ENCODE assay signal across 22 cellular contexts in the genomic region with DNA sequence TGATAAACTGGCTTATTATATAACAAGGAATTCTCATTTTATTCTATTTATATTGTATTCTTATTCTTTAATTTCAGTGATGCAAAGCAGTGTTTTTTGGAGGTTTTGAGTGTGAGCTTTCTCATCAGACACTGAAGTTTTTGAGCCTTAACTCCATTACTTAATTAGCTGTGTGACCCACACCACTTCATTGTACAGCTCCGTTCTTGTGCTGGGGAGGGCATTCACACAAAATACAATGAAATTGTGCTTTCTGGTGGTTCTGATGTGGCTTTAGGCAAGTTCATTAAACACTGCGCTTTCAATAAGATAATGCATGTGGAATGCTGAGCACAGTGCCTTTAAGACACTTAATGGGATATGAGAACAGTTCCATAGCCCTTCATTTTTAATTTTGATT.
"Had no signal": no experiment of that assay in that cellular context is flagged by ENCODE, and none has a peak within 500 bp of the region (broad histone marks: within the 10 kb centered on the region; RNA-seq: fewer than 3 reads in every experiment).

No MANE protein-coding gene starts in this region.

- ATAC-seq: activated CD8-positive, alpha-beta T cell treated with anti-CD3 and anti-CD28 coated beads, Interleukin-2, amount 10 ng/mL, durations not matched to agents 7 days and 5 days; activated T-cell treated with anti-CD3 and anti-CD28 coated beads, Interleukin-2, amount 50 U/mL, for 4 hours; left lobe of liver; stimulated activated naive CD8-positive, alpha-beta T cell treated with anti-CD3 and anti-CD28 coated beads, Interleukin-15, amount 100 ng/mL, for 72 hours; WTC11 had no signal

- H3K27me3 Mint-ChIP-seq: activated naive CD4-positive, alpha-beta T cell treated with anti-CD3 and anti-CD28 coated beads, Interleukin-2, amount 10 ng/mL, durations not matched to agents 7 days and 5 days; stimulated activated naive CD8-positive, alpha-beta T cell treated with anti-CD3 and anti-CD28 coated beads, Interleukin-15, amount 100 ng/mL, for 72 hours had no signal

- H3K4me1 ChIP-seq: breast epithelium, right lobe of liver had no signal

- H3K9me3 Mint-ChIP-seq: activated naive CD4-positive, alpha-beta T cell treated with anti-CD3 and anti-CD28 coated beads, Interleukin-2, amount 10 ng/mL, durations not matched to agents 7 days and 5 days; activated T-cell treated with anti-CD3 and anti-CD28 coated beads, Interleukin-2, amount 50 U/mL, for 4 hours; stimulated activated naive CD8-positive, alpha-beta T cell treated with anti-CD3 and anti-CD28 coated beads, Interleukin-15, amount 100 ng/mL, for 72 hours; WTC11 had no signal

- H3K27ac Mint-ChIP-seq: activated CD8-positive, alpha-beta T cell treated with anti-CD3 and anti-CD28 coated beads, Interleukin-2, amount 10 ng/mL, durations not matched to agents 7 days and 5 days; activated naive CD4-positive, alpha-beta T cell treated with anti-CD3 and anti-CD28 coated beads, Interleukin-2, amount 10 ng/mL, durations not matched to agents 7 days and 5 days; stimulated activated naive CD8-positive, alpha-beta T cell treated with anti-CD3 and anti-CD28 coated beads, Interleukin-15, amount 100 ng/mL, for 72 hours; WTC11 had no signal

- H3K79me2 ChIP-seq: hepatocyte had no signal

- H3K4me3 ChIP-seq: breast epithelium, hepatocyte, ovary, right lobe of liver, SK-N-MC had no signal

- H3K36me3 Mint-ChIP-seq: activated naive CD4-positive, alpha-beta T cell treated with anti-CD3 and anti-CD28 coated beads, Interleukin-2, amount 10 ng/mL, durations not matched to agents 7 days and 5 days; WTC11 had no signal

- H3K27ac ChIP-seq: breast epithelium, hepatocyte, ovary, right lobe of liver, SK-N-MC had no signal

- H2AFZ ChIP-seq: hepatocyte had no signal

- H3K9me3 ChIP-seq: ovary, right lobe of liver had no signal

- H3K27me3 ChIP-seq: breast epithelium, hepatocyte had no signal

- H3K4me1 Mint-ChIP-seq: activated naive CD4-positive, alpha-beta T cell treated with anti-CD3 and anti-CD28 coated beads, Interleukin-2, amount 10 ng/mL, durations not matched to agents 7 days and 5 days; stimulated activated naive CD8-positive, alpha-beta T cell treated with anti-CD3 and anti-CD28 coated beads, Interleukin-15, amount 100 ng/mL, for 72 hours; WTC11 had no signal

- DNase-seq: activated CD4-positive, alpha-beta T cell treated with anti-CD3 and anti-CD28 coated beads for 4 hours; activated CD8-positive, alpha-beta T cell treated with anti-CD3 and anti-CD28 coated beads, Interleukin-2, amount 10 ng/mL, durations not matched to agents 7 days and 5 days; activated effector memory CD4-positive, alpha-beta T cell treated with Interleukin-2 at 50 U/mL for 16 hours; activated naive CD4-positive, alpha-beta T cell treated with anti-CD3 and anti-CD28 coated beads, Interleukin-2, amount 10 ng/mL, durations not matched to agents 7 days and 5 days; activated T-cell treated with anti-CD3 and anti-CD28 coated beads, Interleukin-2, amount 50 U/mL, for 4 hours; cerebellar nuclear complex; cortex of kidney; effector CD4-positive, alpha-beta T cell; foreskin fibroblast; kidney; midbrain; ovary; right lobe of liver; small intestine; stimulated activated CD4-positive, alpha-beta T cell treated with anti-CD3 and anti-CD28 coated beads, Interleukin-4, amount 100 ng/mL, for 1 hour; stimulated activated naive CD8-positive, alpha-beta T cell treated with anti-CD3 and anti-CD28 coated beads, Interleukin-15, amount 100 ng/mL, for 72 hours; trophoblast cell had no signal

- H3K36me3 ChIP-seq: breast epithelium, ovary, right lobe of liver had no signal

- H3K4me2 ChIP-seq: hepatocyte had no signal

- H3K4me3 Mint-ChIP-seq: activated CD8-positive, alpha-beta T cell treated with anti-CD3 and anti-CD28 coated beads, Interleukin-2, amount 10 ng/mL, durations not matched to agents 7 days and 5 days; activated naive CD4-positive, alpha-beta T cell treated with anti-CD3 and anti-CD28 coated beads, Interleukin-2, amount 10 ng/mL, durations not matched to agents 7 days and 5 days; activated T-cell treated with anti-CD3 and anti-CD28 coated beads, Interleukin-2, amount 50 U/mL, for 4 hours; stimulated activated naive CD8-positive, alpha-beta T cell treated with anti-CD3 and anti-CD28 coated beads, Interleukin-15, amount 100 ng/mL, for 72 hours; WTC11 had no signal
